In the genomic region with DNA sequence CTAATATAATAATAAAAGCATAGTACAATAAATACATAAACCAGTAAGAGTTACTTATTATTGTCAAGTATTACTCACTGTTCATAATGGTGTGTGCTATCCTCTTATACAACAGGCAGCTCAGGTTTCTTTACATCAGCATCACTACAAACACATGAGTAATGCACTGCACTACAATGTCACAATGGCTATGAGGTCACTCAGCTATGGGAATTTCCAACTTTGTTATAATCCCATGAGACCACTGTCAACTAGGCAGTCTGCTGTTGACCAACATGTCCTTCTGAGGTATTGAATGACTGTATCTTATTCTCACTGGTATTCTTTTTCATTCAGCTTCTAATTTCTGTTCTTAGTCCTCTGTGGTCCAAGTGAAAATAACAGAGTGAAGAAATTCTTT, we compare ENCODE assay signal across 8 cellular contexts.
A peak's percentile ranks its signal among the peaks of the same experiment; 100 is the strongest.
DNase-seq lines count a peak whose midpoint lies in the region; ATAC-seq and TF ChIP-seq lines count a peak whose summit lies in the region.

No MANE protein-coding gene starts in this region.

- ATAC-seq in GM18511 (IDR thresholded peaks at IDR 0.05; ENCODE audit: unreplicated experiment), result peak; percentile 68
- ATAC-seq in HG03064 (IDR thresholded peaks at IDR 0.05; ENCODE audit: low read depth, unreplicated experiment), result peak; percentile 47
- no peak for ATAC-seq in HG02852 (IDR thresholded peaks at IDR 0.05; ENCODE audit: unreplicated experiment)
- ATAC-seq in GM21367 (IDR thresholded peaks at IDR 0.05; ENCODE audit: unreplicated experiment), result no peak

- no peaks in the 10 kb centered on the region for H3K36me3 ChIP-seq in right atrium auricular region

- no peak overlapping the region for H3K4me3 ChIP-seq in right atrium auricular region

- H3K27me3 ChIP-seq in right atrium auricular region, result no peaks in the 10 kb centered on the region

- H3K27ac ChIP-seq in right atrium auricular region, result no peak overlapping the region

- DNase-seq in amniotic epithelial cell (ENCODE audit: low read depth), result peak; percentile 80
- peak; percentile 66 for DNase-seq in myocyte (ENCODE audit: low read depth)
- no peak for DNase-seq in retina
- no peak for DNase-seq in right atrium auricular region (ENCODE audit: low spot score)

- TF ChIP-seq CTCF in right atrium auricular region (IDR thresholded peaks at IDR 0.05), result no peak

- H3K4me1 ChIP-seq in right atrium auricular region, result no peaks in the 10 kb centered on the region

- H3K9me3 ChIP-seq in right atrium auricular region, result no peaks in the 10 kb centered on the region

Comparison
In these comparisons a context has a peak if more than half of its experiments do, and no peak if none do; other contexts are left out.
1. ATAC-seq: peak in GM18511 (single experiment) and HG03064 (single experiment); none in HG02852 (single experiment) and GM21367 (single experiment).
2. DNase-seq: peak in amniotic epithelial cell (single experiment) and myocyte (single experiment); none in retina (single experiment) and right atrium auricular region (single experiment).